Comparison of ENCODE assay signal across 22 cellular contexts in the genomic region with DNA sequence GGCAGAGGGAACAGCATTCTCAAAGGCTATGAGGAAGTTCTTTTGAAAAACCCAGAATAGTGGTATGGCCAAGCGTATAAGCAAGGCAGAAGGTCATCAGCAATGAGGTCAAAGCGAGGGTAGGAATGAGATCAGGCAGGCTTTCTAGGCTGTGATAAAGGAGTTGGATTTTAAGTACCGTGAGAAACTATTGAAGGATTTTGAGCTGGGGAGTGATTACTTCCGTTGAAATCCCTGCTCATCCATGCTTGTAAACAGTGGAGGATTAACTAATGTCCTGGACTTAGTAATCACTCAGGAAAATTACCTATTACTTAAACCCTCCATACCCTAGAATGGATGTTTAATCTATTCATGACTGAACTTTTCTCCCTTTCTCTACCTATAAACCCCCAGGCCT. TPM values are rescaled to one million over a fixed set of nuclear protein-coding genes. Genes with fewer than 3 reads are reported as not detected.
A peak's percentile ranks its signal among the peaks of the same experiment; 100 is the strongest.
DNase-seq lines count a peak whose midpoint lies in the region; ATAC-seq and TF ChIP-seq lines count a peak whose summit lies in the region.
"Had no signal": no experiment of that assay in that cellular context is flagged by ENCODE, and none has a peak within 500 bp of the region (broad histone marks: within the 10 kb centered on the region; RNA-seq: fewer than 3 reads in every experiment).

No MANE protein-coding gene starts in this region.

- H3K27ac ChIP-seq in cardiac muscle cell (peak overlapping the region; percentile 99), heart left ventricle (peak overlapping the region in 3 of 12 donors; percentile 19 to 46 (median 27))
- H3K27ac ChIP-seq: 22Rv1, C4-2B, Peyer's patch had no signal

- peaks cover 78% of the 10 kb centered on the region for H3K4me1 ChIP-seq in cardiac muscle cell (ENCODE audit: low read depth)
- peaks cover under 1 to 49% (median 28%) of the 10 kb centered on the region in 12 donors for H3K4me1 ChIP-seq in heart left ventricle
- H3K4me1 ChIP-seq: Peyer's patch had no signal

- no peak for TF ChIP-seq POLR2A in heart left ventricle (IDR thresholded peaks at IDR 0.05)

- TF ChIP-seq CTCF in cardiac muscle cell (IDR thresholded peaks at IDR 0.05; ENCODE audit: low read depth, low read length) (no peak), heart left ventricle (IDR thresholded peaks at IDR 0.05) (no peak), retinal pigment epithelial cell (conservative IDR thresholded peaks at IDR 0.05; ENCODE audit: low read depth, low read length) (no peak)

- H3K36me3 ChIP-seq in cardiac muscle cell, result no peaks in the 10 kb centered on the region
- peaks cover 0 to 3% (median 0%) of the 10 kb centered on the region in 9 donors for H3K36me3 ChIP-seq in heart left ventricle
- H3K36me3 ChIP-seq: HAP-1, MG63, Peyer's patch had no signal

- H3K4me3 ChIP-seq in cardiac muscle cell (no peak overlapping the region), heart left ventricle (no peak overlapping the region), retinal pigment epithelial cell (ENCODE audit: low read length) (no peak overlapping the region)
- H3K4me3 ChIP-seq: GM12878, HAP-1, MG63, Peyer's patch had no signal

- ATAC-seq in heart left ventricle (no peak), HG03039 (IDR thresholded peaks at IDR 0.05; ENCODE audit: unreplicated experiment) (no peak)
- ATAC-seq: GM12878 had no signal

- no peaks in the 10 kb centered on the region for H3K9me3 ChIP-seq in cardiac muscle cell (ENCODE audit: low read depth)
- H3K9me3 ChIP-seq in heart left ventricle, result peaks cover 0 to 5% (median 0%) of the 10 kb centered on the region in 12 donors
- H3K9me3 ChIP-seq: HAP-1, MG63, Peyer's patch had no signal

- intact Hi-C loops in heart left ventricle (cut with DNase I), result loop anchor here in 2 of 10 donors (10.0 kb wide), 2 partner anchors 52 to 332 kb away; a partner anchor contains a TSS

- no peaks in the 10 kb centered on the region for H3K27me3 ChIP-seq in cardiac muscle cell
- H3K27me3 ChIP-seq in heart left ventricle, result no peaks in the 10 kb centered on the region
- H3K27me3 ChIP-seq: MG63, Peyer's patch had no signal

- DNase-seq in cardiac muscle cell (ENCODE audit: low read depth in 1 of 2, low spot score in 1 of 2), result no peak
- no peak for DNase-seq in heart left ventricle
- peak; percentile 96 for DNase-seq in NCI-H82 (lab: John Stamatoyannopoulos, UW)
- DNase-seq in kidney glomerular epithelial cell (lab: John Stamatoyannopoulos, UW), result peak; percentile 15
- peak; percentile 67 for DNase-seq in retinal pigment epithelial cell (ENCODE audit: low read depth)
- DNase-seq in NK-92 (lab: John Stamatoyannopoulos, UW; ENCODE audit: unreplicated experiment), result no peak
- no peak for DNase-seq in MV-4-11 (lab: John Stamatoyannopoulos, UW)
- DNase-seq: GOT3, HFFc6, IMR-90, KG1, MG63, NCI-H2029, NCI-H446 treated with DMSO at 0.1 percent for 48 hours, NCI-H526, Peyer's patch, SHP77 treated with DMSO at 0.1 percent for 48 hours had no signal

- WGBS in heart left ventricle, 4 donors, result 59 to 78% (median 69%) methylated on average over 4 of the region's 4 CpGs

RNA-seq across cellular contexts. Expression of a gene that starts 50.2 kb away (rescaled TPM):
- total RNA-seq in cardiac muscle cell, result 75.9 and 134 TPM in 2 replicates
- 96.8 and 116 TPM in 2 replicates for polyA plus RNA-seq in cardiac muscle cell
- 10 to 100 TPM; 17.8 to 71.3 (median 22.6) TPM for total RNA-seq in heart left ventricle
- 10 to 100 TPM; 14.4 to 38.2 TPM for polyA plus RNA-seq in heart left ventricle

Comparison
In these comparisons a context has a peak if more than half of its experiments do, and no peak if none do; other contexts are left out.
1. DNase-seq: peak in NCI-H82 (single experiment), kidney glomerular epithelial cell (single experiment) and retinal pigment epithelial cell (single experiment); none in cardiac muscle cell (0 of 2), heart left ventricle (0 of 5), NK-92 (single experiment) and MV-4-11 (single experiment).